Comparison of ENCODE assay signal across 19 cellular contexts in genomic region chr2:20404950-20405349, GRCh38.
"Had no signal": no experiment of that assay in that cellular context is flagged by ENCODE, and none has a peak within 500 bp of the region (broad histone marks: within the 10 kb centered on the region; RNA-seq: fewer than 3 reads in every experiment).

No MANE protein-coding gene starts in this region.

- H3K36me3 Mint-ChIP-seq: neural progenitor cell; stimulated activated effector memory CD8-positive, alpha-beta T cell treated with anti-CD3 and anti-CD28 coated beads, Interleukin-12 subunit alpha, Interleukin-12 subunit beta, amount 100 ng/mL, for 72 hours; type B pancreatic cell had no signal

- H3K4me3 ChIP-seq: dorsolateral prefrontal cortex, neural progenitor cell, sigmoid colon, stomach, testis, tibial artery had no signal

- H3K9ac ChIP-seq: neural progenitor cell, parathyroid adenoma had no signal

- H3K36me3 ChIP-seq: neural progenitor cell, sigmoid colon, stomach, tibial artery had no signal

- H3K4me2 ChIP-seq: neural progenitor cell had no signal

- H3K4me3 Mint-ChIP-seq: naive thymus-derived CD4-positive, alpha-beta T cell; nephron; neural progenitor cell; stimulated activated effector memory CD8-positive, alpha-beta T cell treated with anti-CD3 and anti-CD28 coated beads, Interleukin-12 subunit alpha, Interleukin-12 subunit beta, amount 100 ng/mL, for 72 hours; type B pancreatic cell had no signal

- DNase-seq: dorsolateral prefrontal cortex; effector CD4-positive, alpha-beta T cell; mesendoderm; midbrain; naive thymus-derived CD4-positive, alpha-beta T cell; stimulated activated CD4-positive, alpha-beta T cell treated with anti-CD3 and anti-CD28 coated beads, Interleukin-2, amount 100 ng/mL, for 24 hours; stimulated activated CD4-positive, alpha-beta T cell treated with anti-CD3 and anti-CD28 coated beads, Interleukin-4, amount 100 ng/mL, for 24 hours; stimulated activated naive CD4-positive, alpha-beta T cell treated with Interleukin-2 at 50 U/mL for 16 hours; stomach; substantia nigra; testis had no signal

- H3K27me3 Mint-ChIP-seq: progenitor cell of endocrine pancreas had no signal

- H3K27me3 ChIP-seq: dorsolateral prefrontal cortex, neural progenitor cell, sigmoid colon, stomach, testis, tibial artery had no signal

- H3K4me1 Mint-ChIP-seq: naive thymus-derived CD4-positive, alpha-beta T cell; neural progenitor cell; stimulated activated effector memory CD8-positive, alpha-beta T cell treated with anti-CD3 and anti-CD28 coated beads, Interleukin-12 subunit alpha, Interleukin-12 subunit beta, amount 100 ng/mL, for 72 hours had no signal

- ATAC-seq: naive thymus-derived CD4-positive, alpha-beta T cell; stimulated activated effector memory CD8-positive, alpha-beta T cell treated with anti-CD3 and anti-CD28 coated beads, Interleukin-12 subunit alpha, Interleukin-12 subunit beta, amount 100 ng/mL, for 72 hours had no signal

- H3K4me1 ChIP-seq: neural progenitor cell, parathyroid adenoma, testis had no signal

- H3K27ac ChIP-seq: dorsolateral prefrontal cortex, neural progenitor cell, parathyroid adenoma, stomach, testis, tibial artery had no signal

- H2AFZ ChIP-seq: neural progenitor cell, parathyroid adenoma had no signal

- H3K9me3 ChIP-seq: testis had no signal

- H3K27ac Mint-ChIP-seq: naive thymus-derived CD4-positive, alpha-beta T cell; nephron; neural progenitor cell; progenitor cell of endocrine pancreas; stimulated activated effector memory CD8-positive, alpha-beta T cell treated with anti-CD3 and anti-CD28 coated beads, Interleukin-12 subunit alpha, Interleukin-12 subunit beta, amount 100 ng/mL, for 72 hours; type B pancreatic cell had no signal
